Comparison of ENCODE assay signal across 15 cellular contexts in the genomic region with DNA sequence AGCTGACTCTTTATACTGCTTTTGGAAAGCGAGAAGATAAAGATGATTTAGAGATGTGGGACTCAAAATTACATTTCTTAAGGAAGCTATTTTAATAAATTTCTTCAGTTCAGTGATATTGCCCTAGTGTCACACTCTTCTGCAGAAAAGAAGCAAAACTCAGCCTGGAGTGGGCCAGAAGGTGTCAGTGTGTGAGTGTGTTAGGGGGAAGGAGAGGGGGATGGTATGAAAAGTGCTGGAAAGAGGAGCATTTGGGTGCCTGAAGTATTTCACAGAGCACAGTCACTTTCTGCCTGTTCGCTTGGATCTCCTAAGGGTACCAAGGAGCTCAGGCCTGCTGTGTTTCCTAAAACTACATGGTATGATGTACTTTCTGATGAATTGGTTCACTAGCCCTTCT.
A peak's percentile ranks its signal among the peaks of the same experiment; 100 is the strongest.
DNase-seq lines count a peak whose midpoint lies in the region; ATAC-seq and TF ChIP-seq lines count a peak whose summit lies in the region.
"Had no signal": no experiment of that assay in that cellular context is flagged by ENCODE, and none has a peak within 500 bp of the region (broad histone marks: within the 10 kb centered on the region; RNA-seq: fewer than 3 reads in every experiment).

No MANE protein-coding gene starts in this region.

- intact Hi-C loops in MCF 10A (cut with micrococcal nuclease) (no loop called here), mammary epithelial cell (cut with micrococcal nuclease) (loop anchor here (5.0 kb wide), 1 partner anchor 85 kb away; the partner anchor contains the start of gene FRY), posterior cingulate gyrus (cut with DNase I) (no loop called here), transverse colon (cut with DNase I; ENCODE audit: low total_unique reads) (no loop called here)

- no peak overlapping the region for H3K4me3 Mint-ChIP-seq in MCF 10A (ENCODE audit: unreplicated experiment)
- H3K4me3 Mint-ChIP-seq: mesothelial cell of epicardium had no signal

- no peaks in the 10 kb centered on the region for H3K79me2 ChIP-seq in mammary epithelial cell (ENCODE audit: insufficient read depth, low read length)
- H3K79me2 ChIP-seq in hepatocyte = no peaks in the 10 kb centered on the region

- H3K9me3 ChIP-seq in mammary epithelial cell (replicated peaks; ENCODE audit: insufficient read depth, low read length) (no peaks in the 10 kb centered on the region), hepatocyte (ENCODE audit: low read depth) (no peaks in the 10 kb centered on the region), transverse colon (no peaks in the 10 kb centered on the region)
- H3K9me3 ChIP-seq: adrenal gland, heart right ventricle, right lobe of liver, testis had no signal

- DNase-seq in MCF 10A (ENCODE audit: unreplicated experiment) (peak; percentile 18), mammary epithelial cell (no peak), NOMO-1 (lab: John Stamatoyannopoulos, UW; ENCODE audit: unreplicated experiment in 2 of 2) (peak; percentile 13 to 29), hepatocyte (ENCODE audit: low spot score) (no peak), posterior cingulate gyrus (no peak), transverse colon (no peak)
- no peak for DNase-seq in activated CD4-positive, alpha-beta T cell treated with anti-CD3 and anti-CD28 coated beads for 4 hours
- DNase-seq: adrenal gland, heart right ventricle, NCI-H1694 treated with DMSO at 0.1 percent for 48 hours, right lobe of liver, T-helper 9 cell, testis had no signal

- peaks cover 50% of the 10 kb centered on the region for H3K4me1 Mint-ChIP-seq in MCF 10A (ENCODE audit: insufficient read depth, unreplicated experiment)

- dilution Hi-C loops in mammary epithelial cell (cut with HindIII; ENCODE audit: low sequenced_read_pairs) = no loop called here

- H3K27ac ChIP-seq in mammary epithelial cell (ENCODE audit: insufficient read depth, low read depth, low read length) (no peak overlapping the region), hepatocyte (no peak overlapping the region), transverse colon (no peak overlapping the region)
- H3K27ac ChIP-seq: adrenal gland, right lobe of liver, testis had no signal

- 89% methylated on average over 2 of the region's 2 CpGs for WGBS in mammary epithelial cell (ENCODE audit: low coverage, missing lambda C conversion rate)
- 91% methylated on average over 2 of the region's 2 CpGs for WGBS in hepatocyte (ENCODE audit: low lambda C conversion rate, missing lambda C conversion rate)
- 80 to 87% methylated on average over 2 of the region's 2 CpGs for WGBS in transverse colon (ENCODE audit: low coverage in 1 of 2), 2 donors

- CTCF ChIA-PET in MCF 10A (lab: Yijun Ruan, JAX) (interaction anchor here (0.6 to 2.0 kb wide), 4 partner anchors 9 to 1055 kb away, joined by 3 to 6 read pairs (median 4); no protein-coding TSS in a partner anchor), mammary epithelial cell (lab: Charles Lee; ENCODE audit: low non-redundant PET) (no interaction called here)

- BruUV-seq in MCF 10A (replicated peaks; lab: Mats Ljungman, UMichigan) = no TSS peak
- no TSS peak for BruUV-seq in mammary epithelial cell (replicated peaks; lab: Mats Ljungman, UMichigan)

- TF ChIP-seq EP300 in transverse colon (IDR thresholded peaks at IDR 0.05; ENCODE audit: low read depth) = no peak

- no peaks in the 10 kb centered on the region for H3K27me3 ChIP-seq in mammary epithelial cell (ENCODE audit: insufficient read depth, low read length)
- H3K27me3 ChIP-seq in hepatocyte = no peaks in the 10 kb centered on the region
- no peaks in the 10 kb centered on the region for H3K27me3 ChIP-seq in transverse colon
- H3K27me3 ChIP-seq: adrenal gland, heart right ventricle, right lobe of liver, testis had no signal

- H4K20me1 ChIP-seq in mammary epithelial cell (ENCODE audit: insufficient read depth, low read length) = no peaks in the 10 kb centered on the region
- no peaks in the 10 kb centered on the region for H4K20me1 ChIP-seq in hepatocyte (ENCODE audit: insufficient read depth, poor library complexity, severe bottlenecking)

- in situ Hi-C loops in mammary epithelial cell (cut with MboI; ENCODE audit: low sequenced_read_pairs in 2 of 2) (no loop called here), transverse colon (cut with MboI; ENCODE audit: low pct_ligation_motif_present in 1 of 4, low pct_unique_long_range_greater_than_20kb in 1 of 4, low sequenced_read_pairs in 3 of 4) (no loop called here)

- no peaks in the 10 kb centered on the region for H3K9me2 ChIP-seq in hepatocyte (replicated peaks; ENCODE audit: insufficient read depth)

- no peak for TF ChIP-seq CTCF in MCF 10A (IDR thresholded peaks at IDR 0.05; ENCODE audit: unreplicated experiment)
- TF ChIP-seq CTCF in mammary epithelial cell (conservative IDR thresholded peaks at IDR 0.05 in 1 of 2, IDR thresholded peaks at IDR 0.05 in 1 of 2; ENCODE audit: extremely low read depth in 1 of 2, insufficient read depth in 1 of 2, low read depth in 1 of 2, low read length in 2 of 2) = no peak
- peak; percentile 6 for TF ChIP-seq CTCF in hepatocyte (IDR thresholded peaks at IDR 0.05; ENCODE audit: poor library complexity)
- TF ChIP-seq CTCF in transverse colon (IDR thresholded peaks at IDR 0.05) = no peak

- no peaks in the 10 kb centered on the region for H3K9me3 Mint-ChIP-seq in MCF 10A (ENCODE audit: unreplicated experiment)
- H3K9me3 Mint-ChIP-seq: mesothelial cell of epicardium had no signal

- POLR2A ChIA-PET in MCF 10A (lab: Yijun Ruan, JAX) = interaction anchor here (1.2 to 1.6 kb wide), 2 partner anchors 14 to 18 kb away, joined by 4 to 5 read pairs; no protein-coding TSS in a partner anchor

- H3K4me2 ChIP-seq in mammary epithelial cell (ENCODE audit: insufficient read depth, low read depth, low read length) = no peak overlapping the region
- H3K4me2 ChIP-seq in hepatocyte = no peak overlapping the region

- TF ChIP-seq POLR2A in transverse colon (IDR thresholded peaks at IDR 0.05) = no peak

- H3K4me3 ChIP-seq in mammary epithelial cell (replicated peaks in 1 of 3; ENCODE audit: insufficient read depth in 1 of 3, low read depth in 2 of 3, low read length in 3 of 3) (no peak overlapping the region), hepatocyte (no peak overlapping the region), transverse colon (no peak overlapping the region)
- H3K4me3 ChIP-seq: adrenal gland, testis had no signal

- no peaks in the 10 kb centered on the region for H3K36me3 Mint-ChIP-seq in MCF 10A (ENCODE audit: insufficient read depth, unreplicated experiment)
- H3K36me3 Mint-ChIP-seq: mesothelial cell of epicardium had no signal

- H3K4me1 ChIP-seq in mammary epithelial cell (ENCODE audit: insufficient read depth, low read length) = peaks cover 14% of the 10 kb centered on the region
- peaks cover 15% of the 10 kb centered on the region for H3K4me1 ChIP-seq in hepatocyte (ENCODE audit: insufficient read depth)
- no peaks in the 10 kb centered on the region for H3K4me1 ChIP-seq in transverse colon
- H3K4me1 ChIP-seq: adrenal gland, testis had no signal

- H3K27ac Mint-ChIP-seq in MCF 10A (ENCODE audit: low read depth, unreplicated experiment) = no peak overlapping the region
- H3K27ac Mint-ChIP-seq: mesothelial cell of epicardium had no signal

- no peak overlapping the region for H2AFZ ChIP-seq in mammary epithelial cell (ENCODE audit: low read depth, low read length)
- no peak overlapping the region for H2AFZ ChIP-seq in hepatocyte

- no peak overlapping the region for H3K9ac ChIP-seq in mammary epithelial cell (ENCODE audit: insufficient read depth, low read length)

- ATAC-seq in GM19463 (IDR thresholded peaks at IDR 0.05; ENCODE audit: unreplicated experiment) = no peak
- ATAC-seq: heart right ventricle had no signal

- H3K27me3 Mint-ChIP-seq in MCF 10A (ENCODE audit: insufficient read depth, unreplicated experiment) = no peaks in the 10 kb centered on the region

- no peaks in the 10 kb centered on the region for H3K36me3 ChIP-seq in mammary epithelial cell (ENCODE audit: insufficient read depth, low read length)
- H3K36me3 ChIP-seq in hepatocyte (replicated peaks; ENCODE audit: insufficient read depth, low read depth) = no peaks in the 10 kb centered on the region
- no peaks in the 10 kb centered on the region for H3K36me3 ChIP-seq in transverse colon
- H3K36me3 ChIP-seq: adrenal gland, right lobe of liver had no signal

Comparison
In these comparisons a context has a peak if more than half of its experiments do, and no peak if none do; other contexts are left out.
1. DNase-seq: peak in MCF 10A (single experiment) and NOMO-1 (2 of 2); none in mammary epithelial cell (single experiment), hepatocyte (single experiment), posterior cingulate gyrus (0 of 10), transverse colon (single experiment) and activated CD4-positive, alpha-beta T cell treated with anti-CD3 and anti-CD28 coated beads for 4 hours (0 of 2).